ENCODE assay signal across 29 cellular contexts in genomic region chr5:111689576-111689975, GRCh38.
"Had no signal": no experiment of that assay in that cellular context is flagged by ENCODE, and none has a peak within 500 bp of the region (broad histone marks: within the 10 kb centered on the region; RNA-seq: fewer than 3 reads in every experiment).

No MANE protein-coding gene starts in this region.

- H3K4me3 ChIP-seq: adrenal gland, body of pancreas, esophagus squamous epithelium, gastroesophageal sphincter had no signal

- H3K27me3 Mint-ChIP-seq: activated CD8-positive, alpha-beta T cell treated with anti-CD3 and anti-CD28 coated beads for 36 hours; activated naive CD8-positive, alpha-beta T cell treated with anti-CD3 and anti-CD28 coated beads for 36 hours; activated naive CD8-positive, alpha-beta T cell treated with anti-CD3 and anti-CD28 coated beads, Interleukin-2, amount 50 U/mL, for 24 hours had no signal

- H3K9me3 ChIP-seq: adrenal gland, body of pancreas, esophagus squamous epithelium, gastroesophageal sphincter had no signal

- H3K9me3 Mint-ChIP-seq: activated CD8-positive, alpha-beta T cell treated with anti-CD3 and anti-CD28 coated beads for 36 hours; activated naive CD4-positive, alpha-beta T cell treated with anti-CD3 and anti-CD28 coated beads for 36 hours; activated naive CD4-positive, alpha-beta T cell treated with anti-CD3 and anti-CD28 coated beads, Interleukin-2, amount 50 U/mL, for 24 hours; activated naive CD8-positive, alpha-beta T cell treated with anti-CD3 and anti-CD28 coated beads for 36 hours; activated naive CD8-positive, alpha-beta T cell treated with anti-CD3 and anti-CD28 coated beads, Interleukin-2, amount 50 U/mL, for 24 hours; activated T-cell treated with anti-CD3 and anti-CD28 coated beads, Interleukin-2, amount 50 U/mL, for 4 hours; activated T-helper 17 cell treated with anti-CD3 and anti-CD28 coated beads, Interleukin-2, amount 50 U/mL, for 72 hours had no signal

- H3K36me3 ChIP-seq: adrenal gland, esophagus squamous epithelium, gastroesophageal sphincter had no signal

- H3K4me1 Mint-ChIP-seq: activated naive CD4-positive, alpha-beta T cell treated with anti-CD3 and anti-CD28 coated beads, Interleukin-2, amount 50 U/mL, for 24 hours; activated naive CD8-positive, alpha-beta T cell treated with anti-CD3 and anti-CD28 coated beads, Interleukin-2, amount 50 U/mL, for 24 hours; activated T-helper 17 cell treated with anti-CD3 and anti-CD28 coated beads, Interleukin-2, amount 50 U/mL, for 72 hours had no signal

- H3K27me3 ChIP-seq: adrenal gland, body of pancreas, esophagus squamous epithelium, gastroesophageal sphincter had no signal

- ATAC-seq: activated CD8-positive, alpha-beta T cell treated with anti-CD3 and anti-CD28 coated beads for 36 hours; activated naive CD8-positive, alpha-beta T cell treated with anti-CD3 and anti-CD28 coated beads, Interleukin-2, amount 50 U/mL, for 24 hours; activated T-cell treated with anti-CD3 and anti-CD28 coated beads, Interleukin-2, amount 50 U/mL, for 4 hours; activated T-helper 17 cell treated with anti-CD3 and anti-CD28 coated beads, Interleukin-2, amount 50 U/mL, for 72 hours; body of pancreas; gastroesophageal sphincter; WTC11 had no signal

- H3K36me3 Mint-ChIP-seq: activated naive CD4-positive, alpha-beta T cell treated with anti-CD3 and anti-CD28 coated beads, Interleukin-2, amount 50 U/mL, for 24 hours; activated naive CD8-positive, alpha-beta T cell treated with anti-CD3 and anti-CD28 coated beads for 36 hours; WTC11 had no signal

- H3K27ac ChIP-seq: adrenal gland, body of pancreas, epithelial cell of prostate, esophagus squamous epithelium, gastroesophageal sphincter, VCaP had no signal

- H3K27ac Mint-ChIP-seq: activated CD8-positive, alpha-beta T cell treated with anti-CD3 and anti-CD28 coated beads for 36 hours; activated naive CD4-positive, alpha-beta T cell treated with anti-CD3 and anti-CD28 coated beads for 36 hours; activated naive CD4-positive, alpha-beta T cell treated with anti-CD3 and anti-CD28 coated beads, Interleukin-2, amount 50 U/mL, for 24 hours; activated naive CD8-positive, alpha-beta T cell treated with anti-CD3 and anti-CD28 coated beads for 36 hours; activated naive CD8-positive, alpha-beta T cell treated with anti-CD3 and anti-CD28 coated beads, Interleukin-2, amount 50 U/mL, for 24 hours; activated T-helper 17 cell treated with anti-CD3 and anti-CD28 coated beads, Interleukin-2, amount 50 U/mL, for 72 hours; WTC11 had no signal

- H3K4me1 ChIP-seq: adrenal gland, body of pancreas, gastroesophageal sphincter had no signal

- H3K4me3 Mint-ChIP-seq: activated CD8-positive, alpha-beta T cell treated with anti-CD3 and anti-CD28 coated beads for 36 hours; activated naive CD4-positive, alpha-beta T cell treated with anti-CD3 and anti-CD28 coated beads for 36 hours; activated naive CD4-positive, alpha-beta T cell treated with anti-CD3 and anti-CD28 coated beads, Interleukin-2, amount 50 U/mL, for 24 hours; activated naive CD8-positive, alpha-beta T cell treated with anti-CD3 and anti-CD28 coated beads for 36 hours; activated naive CD8-positive, alpha-beta T cell treated with anti-CD3 and anti-CD28 coated beads, Interleukin-2, amount 50 U/mL, for 24 hours; activated T-cell treated with anti-CD3 and anti-CD28 coated beads, Interleukin-2, amount 50 U/mL, for 4 hours; activated T-helper 17 cell treated with anti-CD3 and anti-CD28 coated beads, Interleukin-2, amount 50 U/mL, for 72 hours; WTC11 had no signal

- DNase-seq: activated CD4-positive, alpha-beta T cell treated with anti-CD3 and anti-CD28 coated beads for 1 hour; activated CD4-positive, alpha-beta T cell treated with anti-CD3 and anti-CD28 coated beads for 48 hours; activated CD4-positive, alpha-beta T cell treated with anti-CD3 and anti-CD28 coated beads, Interleukin-2, amount 50 U/mL, for 1 hour; activated CD4-positive, alpha-beta T cell treated with anti-CD3 and anti-CD28 coated beads, Interleukin-2, amount 50 U/mL, for 48 hours; activated CD8-positive, alpha-beta memory T cell treated with anti-CD3 and anti-CD28 coated beads for 24 hours; activated CD8-positive, alpha-beta T cell treated with anti-CD3 and anti-CD28 coated beads for 36 hours; activated effector memory CD4-positive, alpha-beta T cell treated with Interleukin-2 at 50 U/mL for 16 hours; activated gamma-delta T cell treated with Interleukin-2 at 50 U/mL for 16 hours; activated naive CD4-positive, alpha-beta T cell treated with anti-CD3 and anti-CD28 coated beads for 36 hours; activated naive CD8-positive, alpha-beta T cell treated with anti-CD3 and anti-CD28 coated beads for 36 hours; activated naive CD8-positive, alpha-beta T cell treated with anti-CD3 and anti-CD28 coated beads, Interleukin-2, amount 50 U/mL, for 24 hours; activated T-cell treated with anti-CD3 and anti-CD28 coated beads, Interleukin-2, amount 50 U/mL, for 4 hours; adrenal gland; amygdala; aorta; body of pancreas; caudate nucleus; cortex of kidney; dermis blood vessel endothelial cell; effector CD4-positive, alpha-beta T cell; esophagus squamous epithelium; foreskin melanocyte; T-helper 2 cell had no signal
